1 cellular context compared by ENCODE assay signal in the genomic region with DNA sequence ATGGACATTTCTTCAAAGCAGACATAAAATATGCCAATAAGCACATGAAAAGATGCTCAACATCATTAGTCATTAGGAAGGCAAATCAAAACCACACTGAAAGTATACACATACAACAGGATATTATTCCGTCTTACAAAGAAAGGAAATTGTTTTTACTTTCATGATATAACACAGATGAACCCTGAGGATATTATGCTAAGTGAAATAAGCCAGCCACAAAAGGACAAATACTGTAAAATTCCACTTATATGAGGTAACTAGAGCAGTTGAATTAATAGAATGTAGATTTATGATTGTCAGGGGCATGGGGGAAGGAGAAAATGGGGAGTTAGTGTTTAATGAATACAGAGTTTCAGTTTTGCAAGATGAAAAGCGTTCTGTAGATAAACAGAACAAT.
TF ChIP-seq lines count a peak whose summit lies in the region.

No MANE protein-coding gene starts in this region.

TF ChIP-seq in GM23338, 12 proteins besides CTCF, POLR2A, EP300 and RAD21:
- TF ChIP-seq, protein P1, sequence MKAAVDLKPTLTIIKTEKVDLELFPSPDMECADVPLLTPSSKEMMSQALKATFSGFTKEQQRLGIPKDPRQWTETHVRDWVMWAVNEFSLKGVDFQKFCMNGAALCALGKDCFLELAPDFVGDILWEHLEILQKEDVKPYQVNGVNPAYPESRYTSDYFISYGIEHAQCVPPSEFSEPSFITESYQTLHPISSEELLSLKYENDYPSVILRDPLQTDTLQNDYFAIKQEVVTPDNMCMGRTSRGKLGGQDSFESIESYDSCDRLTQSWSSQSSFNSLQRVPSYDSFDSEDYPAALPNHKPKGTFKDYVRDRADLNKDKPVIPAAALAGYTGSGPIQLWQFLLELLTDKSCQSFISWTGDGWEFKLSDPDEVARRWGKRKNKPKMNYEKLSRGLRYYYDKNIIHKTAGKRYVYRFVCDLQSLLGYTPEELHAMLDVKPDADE (IDR thresholded peaks at IDR 0.05), result no peak
- no peak for TF ChIP-seq REST (IDR thresholded peaks at IDR 0.05; ENCODE audit: unreplicated experiment)
- no peak for TF ChIP-seq EZH2 (IDR thresholded peaks at IDR 0.05; ENCODE audit: low read depth, unreplicated experiment)
- no peak for TF ChIP-seq EZH2phosphoT487 (IDR thresholded peaks at IDR 0.05; ENCODE audit: unreplicated experiment)
- no peak for TF ChIP-seq CREB1 (CRISPR knock-in tag; IDR thresholded peaks at IDR 0.05; ENCODE audit: low read depth)
- TF ChIP-seq ZNF114 (CRISPR knock-in tag; IDR thresholded peaks at IDR 0.05), result no peak
